23 cellular contexts compared by ENCODE assay signal in the genomic region with DNA sequence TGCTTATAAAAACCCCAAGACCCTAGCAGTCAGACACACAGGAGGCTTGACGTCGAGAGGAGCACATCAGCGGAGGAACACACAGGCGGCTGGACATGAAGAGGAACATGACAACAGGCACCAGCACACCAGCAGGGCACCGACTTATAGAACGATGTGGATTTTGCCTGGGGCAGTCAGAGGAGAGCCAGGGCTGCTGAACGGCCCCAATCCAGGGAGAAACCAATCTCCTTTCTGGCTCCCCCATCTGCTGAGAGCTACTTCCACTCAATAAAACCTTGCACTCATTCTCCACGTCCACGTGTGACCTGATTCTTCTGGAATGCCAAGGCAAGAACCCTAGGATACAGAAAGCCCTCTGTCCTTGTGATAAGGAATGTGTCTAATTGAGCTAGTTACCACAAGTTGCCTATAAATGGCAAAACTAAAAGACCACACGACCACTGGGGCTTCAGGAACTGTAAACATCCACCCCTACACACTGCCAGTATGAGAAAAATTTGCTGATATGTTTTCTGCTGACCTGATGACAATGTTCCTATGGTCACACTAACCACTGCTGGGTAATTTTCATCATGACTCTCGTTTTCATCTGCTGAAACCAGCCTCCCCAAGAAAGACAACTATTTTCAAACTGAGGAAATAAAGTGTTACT. TPM values are rescaled to one million over a fixed set of nuclear protein-coding genes. Genes with fewer than 3 reads are reported as not detected.
A peak's percentile ranks its signal among the peaks of the same experiment; 100 is the strongest.
DNase-seq lines count a peak whose midpoint lies in the region; ATAC-seq and TF ChIP-seq lines count a peak whose summit lies in the region.
"Had no signal": no experiment of that assay in that cellular context is flagged by ENCODE, and none has a peak within 500 bp of the region (broad histone marks: within the 10 kb centered on the region; RNA-seq: fewer than 3 reads in every experiment).

No MANE protein-coding gene starts in this region.

- no TSS peak for BruUV-seq in HCT116 (replicated peaks; lab: Mats Ljungman, UMichigan)

- H3K27me3 Mint-ChIP-seq in neural progenitor cell (ENCODE audit: insufficient read depth, low read depth) = peaks cover 2% of the 10 kb centered on the region
- H3K27me3 Mint-ChIP-seq: CD8-positive, alpha-beta memory T cell; stimulated activated memory B cell treated with anti-CD40 and anti-IgM and Interleukin-4, amounts not matched to agents 10 μg/mL and 1 μg/mL and 100 μg/mL, for 72 hours had no signal

- H3K9me2 ChIP-seq in HCT116 (ENCODE audit: insufficient read depth) = no peaks in the 10 kb centered on the region

- CTCF ChIA-PET in HCT116 (lab: Charles Lee) = interaction anchor here (1.3 kb wide), 1 partner anchor 91 kb away, joined by 5 read pairs; no protein-coding TSS in a partner anchor

- peaks cover 40% of the 10 kb centered on the region for H3K4me1 ChIP-seq in BLaER1
- H3K4me1 ChIP-seq in HCT116 (ENCODE audit: control insufficient read depth in 1 of 2, insufficient read depth in 2 of 2, low read length in 2 of 2) = peaks cover 0 to 4% of the 10 kb centered on the region in 2 experiments; a peak in 1 of 4 replicates
- no peaks in the 10 kb centered on the region for H3K4me1 ChIP-seq in neural progenitor cell
- no peaks in the 10 kb centered on the region for H3K4me1 ChIP-seq in transverse colon
- H3K4me1 ChIP-seq in right lobe of liver = no peaks in the 10 kb centered on the region
- H3K4me1 ChIP-seq: body of pancreas, tibial artery had no signal

- TF ChIP-seq RAD21 in HCT116 (IDR thresholded peaks at IDR 0.05; ENCODE audit: low read depth) = no peak

- in situ Hi-C loops in transverse colon (cut with MboI; ENCODE audit: low pct_ligation_motif_present in 1 of 4, low pct_unique_long_range_greater_than_20kb in 1 of 4, low sequenced_read_pairs in 3 of 4) = no loop called here

- H3K27me3 ChIP-seq in BLaER1 = no peaks in the 10 kb centered on the region
- no peaks in the 10 kb centered on the region for H3K27me3 ChIP-seq in HCT116 (ENCODE audit: insufficient read depth, low read length)
- H3K27me3 ChIP-seq in neural progenitor cell = no peaks in the 10 kb centered on the region
- H3K27me3 ChIP-seq in transverse colon = peaks cover 31% of the 10 kb centered on the region
- H3K27me3 ChIP-seq in right lobe of liver = no peaks in the 10 kb centered on the region
- H3K27me3 ChIP-seq: body of pancreas had no signal

- POLR2A ChIA-PET in HCT116 (lab: Charles Lee) = no interaction called here

- H3K36me3 ChIP-seq in BLaER1 (peaks cover 24% of the 10 kb centered on the region), HCT116 (ENCODE audit: control insufficient read depth in 1 of 2, insufficient read depth in 2 of 2, low read length in 2 of 2) (no peaks in the 10 kb centered on the region), neural progenitor cell (no peaks in the 10 kb centered on the region), transverse colon (no peaks in the 10 kb centered on the region), right lobe of liver (no peaks in the 10 kb centered on the region)
- H3K36me3 ChIP-seq: tibial artery had no signal

- no peak for TF ChIP-seq EP300 in transverse colon (IDR thresholded peaks at IDR 0.05; ENCODE audit: low read depth)

- H3K27ac Mint-ChIP-seq in neural progenitor cell = no peak overlapping the region
- H3K27ac Mint-ChIP-seq: effector memory CD8-positive, alpha-beta T cell had no signal

- H3K79me2 ChIP-seq in HCT116 (ENCODE audit: insufficient read depth, low read length) (no peaks in the 10 kb centered on the region), neural progenitor cell (ENCODE audit: low read depth) (no peaks in the 10 kb centered on the region)

- H3K4me1 Mint-ChIP-seq in neural progenitor cell = no peaks in the 10 kb centered on the region

- no peak overlapping the region for H3K27ac ChIP-seq in BLaER1
- H3K27ac ChIP-seq in HCT116 (ENCODE audit: low read depth, low read length) = no peak overlapping the region
- H3K27ac ChIP-seq in neural progenitor cell = no peak overlapping the region
- no peak overlapping the region for H3K27ac ChIP-seq in transverse colon
- H3K27ac ChIP-seq in right lobe of liver = no peak overlapping the region
- H3K27ac ChIP-seq: body of pancreas, tibial artery had no signal

- no peaks in the 10 kb centered on the region for H4K20me1 ChIP-seq in BLaER1
- no peaks in the 10 kb centered on the region for H4K20me1 ChIP-seq in HCT116 (ENCODE audit: insufficient read depth)
- H4K20me1 ChIP-seq in neural progenitor cell (ENCODE audit: low read depth) = no peaks in the 10 kb centered on the region

- ATAC-seq in HCT116 (no peak), right lobe of liver (no peak)
- ATAC-seq: body of pancreas; effector memory CD8-positive, alpha-beta T cell; stimulated activated memory B cell treated with anti-CD40 and anti-IgM and Interleukin-4, amounts not matched to agents 10 μg/mL and 1 μg/mL and 100 μg/mL, for 72 hours had no signal

- H3F3A ChIP-seq in neural progenitor cell (ENCODE audit: low read depth) = no peaks in the 10 kb centered on the region

- TF ChIP-seq CTCF in HCT116 (IDR thresholded peaks at IDR 0.05 in 2 of 3, conservative IDR thresholded peaks at IDR 0.05 in 1 of 3; ENCODE audit: borderline replicate concordance in 1 of 3, insufficient read depth in 1 of 3, low read depth in 2 of 3, low read length in 2 of 3) = no peak
- no peak for TF ChIP-seq CTCF in neural progenitor cell (IDR thresholded peaks at IDR 0.05)
- no peak for TF ChIP-seq CTCF in transverse colon (IDR thresholded peaks at IDR 0.05)
- no peak for TF ChIP-seq CTCF in right lobe of liver (IDR thresholded peaks at IDR 0.05)

- no peak overlapping the region for H3K4me3 Mint-ChIP-seq in neural progenitor cell
- H3K4me3 Mint-ChIP-seq: CD8-positive, alpha-beta memory T cell; effector memory CD8-positive, alpha-beta T cell; stimulated activated memory B cell treated with anti-CD40 and anti-IgM and Interleukin-4, amounts not matched to agents 10 μg/mL and 1 μg/mL and 100 μg/mL, for 72 hours had no signal

- H3K9ac ChIP-seq in BLaER1 (no peak overlapping the region), HCT116 (ENCODE audit: low read length) (no peak overlapping the region), neural progenitor cell (no peak overlapping the region)

- H3K36me3 Mint-ChIP-seq in neural progenitor cell = no peaks in the 10 kb centered on the region
- H3K36me3 Mint-ChIP-seq: CD8-positive, alpha-beta memory T cell had no signal

- 56 to 78% methylated on average over 5 to 11 of the region's 11 CpGs for WGBS in transverse colon (ENCODE audit: low coverage in 1 of 2), 2 donors
- 35% methylated on average over 10 of the region's 11 CpGs for WGBS in right lobe of liver (ENCODE audit: insufficient coverage, low coverage, low lambda C conversion rate, missing lambda C conversion rate)

- peaks cover 32% of the 10 kb centered on the region for H3K9me3 ChIP-seq in BLaER1
- no peaks in the 10 kb centered on the region; a peak in 1 of 4 replicates for H3K9me3 ChIP-seq in HCT116 (ENCODE audit: control insufficient read depth in 1 of 2, insufficient read depth in 1 of 2, low read depth in 1 of 2, low read length in 2 of 2)
- H3K9me3 ChIP-seq in neural progenitor cell (ENCODE audit: low read depth) = no peaks in the 10 kb centered on the region
- no peaks in the 10 kb centered on the region for H3K9me3 ChIP-seq in transverse colon
- H3K9me3 ChIP-seq in right lobe of liver = no peaks in the 10 kb centered on the region
- H3K9me3 ChIP-seq: tibial artery had no signal

- DNase-seq in HCT116 (ENCODE audit: low read depth, low spot score) (no peak), SW480 (ENCODE audit: low spot score) (peak; percentile 32), kidney glomerular epithelial cell (lab: John Stamatoyannopoulos, UW) (peak; percentile 7), NCI-H2081 (lab: John Stamatoyannopoulos, UW) (no peak), neural progenitor cell (ENCODE audit: low spot score) (no peak), transverse colon (no peak), right lobe of liver (no peak)
- DNase-seq: activated CD4-positive, alpha-beta T cell treated with anti-CD3 and anti-CD28 coated beads for 48 hours; activated naive CD4-positive, alpha-beta T cell treated with anti-CD3 and anti-CD28 coated beads, Interleukin-2, amount 50 U/mL, for 16 hours; body of pancreas; CD8-positive, alpha-beta memory T cell; DMS79 treated with DMSO at 0.1 percent for 48 hours; effector memory CD8-positive, alpha-beta T cell; glutamatergic neuron; Karpas-422; NCI-H1417 treated with DMSO at 0.1 percent for 48 hours; NCI-H2171 treated with DMSO at 0.1 percent for 48 hours; NCI-H526 treated with DMSO at 0.1 percent for 48 hours; stimulated activated CD4-positive, alpha-beta T cell treated with anti-CD3 and anti-CD28 coated beads, Interleukin-15, amount 100 ng/mL, for 24 hours; tibial artery had no signal

- intact Hi-C loops in HCT116 (cut with micrococcal nuclease) (no loop called here), transverse colon (cut with DNase I; ENCODE audit: low total_unique reads) (no loop called here), right lobe of liver (cut with DNase I) (no loop called here)

- RAD21 ChIA-PET in HCT116 (lab: Charles Lee; ENCODE audit: low non-redundant PET in 1 of 2, low total read pairs in 2 of 2, uncharacterized antibody in 2 of 2, unreplicated experiment in 2 of 2) = no interaction called here

- H3K4me3 ChIP-seq in BLaER1 = no peak overlapping the region
- no peak overlapping the region for H3K4me3 ChIP-seq in HCT116 (replicated peaks in 1 of 2; ENCODE audit: low read depth in 1 of 2, low read length in 2 of 2)
- no peak overlapping the region for H3K4me3 ChIP-seq in neural progenitor cell
- no peak overlapping the region for H3K4me3 ChIP-seq in transverse colon
- H3K4me3 ChIP-seq in right lobe of liver = no peak overlapping the region
- H3K4me3 ChIP-seq: body of pancreas, tibial artery had no signal

- H3K9me3 Mint-ChIP-seq in neural progenitor cell = peaks cover 10% of the 10 kb centered on the region
- H3K9me3 Mint-ChIP-seq: CD8-positive, alpha-beta memory T cell; effector memory CD8-positive, alpha-beta T cell; stimulated activated memory B cell treated with anti-CD40 and anti-IgM and Interleukin-4, amounts not matched to agents 10 μg/mL and 1 μg/mL and 100 μg/mL, for 72 hours had no signal

- TF ChIP-seq POLR2A in HCT116 (IDR thresholded peaks at IDR 0.05; ENCODE audit: borderline replicate concordance, extremely low read depth, insufficient read depth, insufficient read length) = no peak
- no peak for TF ChIP-seq POLR2A in transverse colon (IDR thresholded peaks at IDR 0.05)
- TF ChIP-seq POLR2A in right lobe of liver (IDR thresholded peaks at IDR 0.05) = no peak

- 0 out of 2 replicates have a peak overlapping the region, but pooled peaks have one; percentile 6 for H3K4me2 ChIP-seq in BLaER1
- H3K4me2 ChIP-seq in HCT116 (ENCODE audit: low read length) = no peak overlapping the region
- H3K4me2 ChIP-seq in neural progenitor cell = no peak overlapping the region

- H2AFZ ChIP-seq in HCT116 (ENCODE audit: low read depth, low read length, poor library complexity, severe bottlenecking) (peak overlapping the region; percentile 44), neural progenitor cell (replicated peaks) (no peak overlapping the region)

TF ChIP-seq in HCT116, 20 proteins besides CTCF, POLR2A, EP300 and RAD21 (continues in another document):
- no peak for TF ChIP-seq SRF (IDR thresholded peaks at IDR 0.05; ENCODE audit: low read depth)

RNA-seq across cellular contexts. Expression of gene CEACAM21, which starts 35.8 kb away (rescaled TPM):
- total RNA-seq in HCT116 (2021; ENCODE audit: unreplicated experiment) (0.25 TPM), neural progenitor cell (ENCODE audit: low replicate concordance) (0.19 TPM in 1 of 2 replicates, not detected in the other), transverse colon (1 to 10 TPM in 1 of 4 donors, under 1 TPM in 2, not detected in 1; 0.41 to 1.1 (median 0.95) TPM), right lobe of liver (1 to 10 TPM in 3 of 6 experiments, under 1 TPM in 2, not detected in 1; 0.49 to 1.4 (median 1.2) TPM)
- polyA plus RNA-seq in HCT116 (2012) = 0.12 and 0.29 TPM in 2 replicates
- polyA plus RNA-seq: AG04450 had no signal

Comparison
In these comparisons a context has a peak if more than half of its experiments do, and no peak if none do; other contexts are left out.
1. DNase-seq: peak in SW480 (single experiment) and kidney glomerular epithelial cell (single experiment); none in HCT116 (single experiment), NCI-H2081 (0 of 2), neural progenitor cell (single experiment), transverse colon (single experiment) and right lobe of liver (0 of 3).